1 cellular context compared by ENCODE assay signal in the genomic region with DNA sequence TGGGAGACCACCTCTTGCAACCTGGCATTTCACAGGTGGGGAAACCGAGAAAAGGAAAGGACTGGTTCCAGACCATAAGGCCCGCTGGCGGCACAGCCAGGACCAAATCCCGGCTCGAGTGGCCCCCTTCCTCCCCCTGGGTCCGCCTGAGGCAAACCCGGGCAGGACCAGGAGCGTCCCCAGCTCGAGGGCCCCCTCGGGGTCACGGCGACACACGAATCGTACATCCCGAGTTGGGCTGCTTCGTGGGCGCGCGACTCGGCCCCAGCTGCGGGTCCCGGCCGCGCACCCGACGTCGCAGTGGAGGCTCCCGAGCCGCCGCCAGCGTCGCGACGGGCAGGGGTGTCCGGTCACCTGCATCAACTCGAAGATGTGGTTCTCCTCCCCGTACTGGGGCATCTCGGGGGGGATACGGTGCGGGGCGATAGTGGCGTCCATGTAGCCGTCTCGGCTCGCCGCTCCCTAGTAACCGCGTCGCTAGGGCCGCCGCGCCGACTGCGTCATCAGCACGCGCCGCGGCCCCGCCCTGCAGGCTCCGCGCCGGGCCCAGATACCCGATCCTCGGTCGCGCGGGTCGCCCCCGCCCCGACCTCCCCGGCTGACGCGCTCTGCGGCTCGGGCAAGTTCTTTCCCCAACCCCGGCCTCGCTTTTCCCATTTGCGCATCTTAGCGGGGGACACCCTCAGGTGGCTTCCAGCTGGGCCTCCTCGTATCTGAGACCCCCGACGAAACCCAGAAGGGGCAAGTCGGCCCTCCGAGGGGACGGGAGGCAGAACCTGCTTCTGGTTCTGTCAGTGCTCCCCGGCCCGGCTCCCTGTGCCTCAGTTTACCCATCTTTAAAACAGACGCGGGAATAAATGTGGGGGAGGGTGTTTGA.
A peak's percentile ranks its signal among the peaks of the same experiment; 100 is the strongest.
TF ChIP-seq lines count a peak whose summit lies in the region.

A gene with protein sequence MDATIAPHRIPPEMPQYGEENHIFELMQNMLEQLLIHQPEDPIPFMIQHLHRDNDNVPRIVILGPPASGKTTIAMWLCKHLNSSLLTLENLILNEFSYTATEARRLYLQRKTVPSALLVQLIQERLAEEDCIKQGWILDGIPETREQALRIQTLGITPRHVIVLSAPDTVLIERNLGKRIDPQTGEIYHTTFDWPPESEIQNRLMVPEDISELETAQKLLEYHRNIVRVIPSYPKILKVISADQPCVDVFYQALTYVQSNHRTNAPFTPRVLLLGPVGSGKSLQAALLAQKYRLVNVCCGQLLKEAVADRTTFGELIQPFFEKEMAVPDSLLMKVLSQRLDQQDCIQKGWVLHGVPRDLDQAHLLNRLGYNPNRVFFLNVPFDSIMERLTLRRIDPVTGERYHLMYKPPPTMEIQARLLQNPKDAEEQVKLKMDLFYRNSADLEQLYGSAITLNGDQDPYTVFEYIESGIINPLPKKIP (minus strand): TSS at position 467 of the 877 bp plus-strand sequence. CDS start 29 bp downstream, at position 438.

TF ChIP-seq in HepG2, 621 proteins besides CTCF, POLR2A, EP300 and RAD21 (continued from another document and continues in another):
- TF ChIP-seq, protein P1, sequence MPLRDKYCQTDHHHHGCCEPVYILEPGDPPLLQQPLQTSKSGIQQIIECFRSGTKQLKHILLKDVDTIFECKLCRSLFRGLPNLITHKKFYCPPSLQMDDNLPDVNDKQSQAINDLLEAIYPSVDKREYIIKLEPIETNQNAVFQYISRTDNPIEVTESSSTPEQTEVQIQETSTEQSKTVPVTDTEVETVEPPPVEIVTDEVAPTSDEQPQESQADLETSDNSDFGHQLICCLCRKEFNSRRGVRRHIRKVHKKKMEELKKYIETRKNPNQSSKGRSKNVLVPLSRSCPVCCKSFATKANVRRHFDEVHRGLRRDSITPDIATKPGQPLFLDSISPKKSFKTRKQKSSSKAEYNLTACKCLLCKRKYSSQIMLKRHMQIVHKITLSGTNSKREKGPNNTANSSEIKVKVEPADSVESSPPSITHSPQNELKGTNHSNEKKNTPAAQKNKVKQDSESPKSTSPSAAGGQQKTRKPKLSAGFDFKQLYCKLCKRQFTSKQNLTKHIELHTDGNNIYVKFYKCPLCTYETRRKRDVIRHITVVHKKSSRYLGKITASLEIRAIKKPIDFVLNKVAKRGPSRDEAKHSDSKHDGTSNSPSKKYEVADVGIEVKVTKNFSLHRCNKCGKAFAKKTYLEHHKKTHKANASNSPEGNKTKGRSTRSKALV (CRISPR knock-in tag; IDR thresholded peaks at IDR 0.05) = 0 out of 2 replicates have a peak, but pooled peaks have one; percentile 57
- TF ChIP-seq MEIS2 (CRISPR knock-in tag; IDR thresholded peaks at IDR 0.05) = no peak
- TF ChIP-seq NR1H2 (CRISPR knock-in tag; IDR thresholded peaks at IDR 0.05; ENCODE audit: borderline replicate concordance, low read depth) = no peak
- no peak for TF ChIP-seq ZNF550 (CRISPR knock-in tag; IDR thresholded peaks at IDR 0.05; ENCODE audit: borderline replicate concordance)
- TF ChIP-seq, protein P2, sequence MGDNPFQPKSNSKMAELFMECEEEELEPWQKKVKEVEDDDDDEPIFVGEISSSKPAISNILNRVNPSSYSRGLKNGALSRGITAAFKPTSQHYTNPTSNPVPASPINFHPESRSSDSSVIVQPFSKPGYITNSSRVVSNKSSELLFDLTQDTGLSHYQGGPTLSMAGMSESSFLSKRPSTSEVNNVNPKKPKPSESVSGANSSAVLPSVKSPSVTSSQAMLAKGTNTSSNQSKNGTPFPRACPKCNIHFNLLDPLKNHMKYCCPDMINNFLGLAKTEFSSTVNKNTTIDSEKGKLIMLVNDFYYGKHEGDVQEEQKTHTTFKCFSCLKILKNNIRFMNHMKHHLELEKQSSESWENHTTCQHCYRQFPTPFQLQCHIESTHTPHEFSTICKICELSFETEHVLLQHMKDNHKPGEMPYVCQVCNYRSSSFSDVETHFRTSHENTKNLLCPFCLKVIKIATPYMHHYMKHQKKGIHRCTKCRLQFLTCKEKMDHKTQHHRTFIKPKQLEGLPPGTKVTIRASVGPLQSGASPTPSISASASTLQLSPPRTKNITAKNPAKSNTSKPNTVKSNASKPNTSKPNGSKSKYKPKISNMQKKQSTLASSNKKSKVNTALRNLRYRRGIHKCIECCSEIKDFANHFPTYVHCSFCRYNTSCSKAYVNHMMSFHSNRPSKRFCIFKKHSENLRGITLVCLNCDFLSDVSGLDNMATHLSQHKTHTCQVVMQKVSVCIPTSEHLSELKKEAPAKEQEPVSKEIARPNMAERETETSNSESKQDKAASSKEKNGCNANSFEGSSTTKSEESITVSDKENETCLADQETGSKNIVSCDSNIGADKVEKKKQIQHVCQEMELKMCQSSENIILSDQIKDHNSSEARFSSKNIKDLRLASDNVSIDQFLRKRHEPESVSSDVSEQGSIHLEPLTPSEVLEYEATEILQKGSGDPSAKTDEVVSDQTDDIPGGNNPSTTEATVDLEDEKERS (CRISPR knock-in tag; IDR thresholded peaks at IDR 0.05) = 0 out of 2 replicates have a peak, but pooled peaks have one; percentile 61
- TF ChIP-seq PHB2 (IDR thresholded peaks at IDR 0.05; ENCODE audit: partially characterized antibody) = no peak
- TF ChIP-seq HNRNPLL (IDR thresholded peaks at IDR 0.05; ENCODE audit: low read depth, low read length, poor library complexity, severe bottlenecking) = peak; percentile 32
- TF ChIP-seq ZNF761 (CRISPR knock-in tag; conservative IDR thresholded peaks at IDR 0.05) = 0 out of 2 replicates have a peak, but pooled peaks have one; percentile 28
- 0 out of 2 replicates have a peak, but pooled peaks have one; percentile 46 for TF ChIP-seq ZNF772 (CRISPR knock-in tag; IDR thresholded peaks at IDR 0.05)
- TF ChIP-seq ZNF274 (CRISPR knock-in tag; IDR thresholded peaks at IDR 0.05) = no peak
- TF ChIP-seq MAFK (conservative IDR thresholded peaks at IDR 0.05 in 1 of 2, IDR thresholded peaks at IDR 0.05 in 1 of 2; ENCODE audit: low read length in 2 of 2) = no peak
- TF ChIP-seq NFE2 (CRISPR knock-in tag; IDR thresholded peaks at IDR 0.05) = no peak
- peak; percentile 42; the same call in 1 of the 2 replicates for TF ChIP-seq RFX5 (IDR thresholded peaks at IDR 0.05; ENCODE audit: low read depth, low read length)
- TF ChIP-seq MTA1 (CRISPR knock-in tag; IDR thresholded peaks at IDR 0.05; ENCODE audit: borderline replicate concordance) = peak; percentile 81; the same call in 1 of the 2 replicates
- TF ChIP-seq SNAPC2 (CRISPR knock-in tag; IDR thresholded peaks at IDR 0.05) = no peak
- TF ChIP-seq, protein P3, sequence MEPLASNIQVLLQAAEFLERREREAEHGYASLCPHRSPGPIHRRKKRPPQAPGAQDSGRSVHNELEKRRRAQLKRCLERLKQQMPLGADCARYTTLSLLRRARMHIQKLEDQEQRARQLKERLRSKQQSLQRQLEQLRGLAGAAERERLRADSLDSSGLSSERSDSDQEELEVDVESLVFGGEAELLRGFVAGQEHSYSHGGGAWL (CRISPR knock-in tag; IDR thresholded peaks at IDR 0.05) = no peak
- no peak for TF ChIP-seq ZNF3 (CRISPR knock-in tag; IDR thresholded peaks at IDR 0.05)
- peak; percentile 26; the same call in 1 of the 2 replicates for TF ChIP-seq ERF (CRISPR knock-in tag; IDR thresholded peaks at IDR 0.05)
- TF ChIP-seq ZNF737 (CRISPR knock-in tag; IDR thresholded peaks at IDR 0.05; ENCODE audit: borderline replicate concordance) = no peak
- TF ChIP-seq ZNF225 (CRISPR knock-in tag; IDR thresholded peaks at IDR 0.05) = 0 out of 2 replicates have a peak, but pooled peaks have one; percentile 69
- TF ChIP-seq KDM5B (CRISPR knock-in tag; IDR thresholded peaks at IDR 0.05; ENCODE audit: borderline replicate concordance) = peak; percentile 92; the same call in 1 of the 2 replicates
- TF ChIP-seq ZNF44 (CRISPR knock-in tag; IDR thresholded peaks at IDR 0.05) = no peak
- no peak for TF ChIP-seq ZEB1 (IDR thresholded peaks at IDR 0.05; ENCODE audit: insufficient replicate concordance, low read depth)
- peak; percentile 44; the same call in 1 of the 2 replicates for TF ChIP-seq RFXAP (CRISPR knock-in tag; IDR thresholded peaks at IDR 0.05; ENCODE audit: borderline replicate concordance)
- no peak for TF ChIP-seq NFYB (CRISPR knock-in tag; IDR thresholded peaks at IDR 0.05)
- TF ChIP-seq SMYD3 (CRISPR knock-in tag; IDR thresholded peaks at IDR 0.05) = no peak
- peak; percentile 60 for TF ChIP-seq MED8 (CRISPR knock-in tag; IDR thresholded peaks at IDR 0.05; ENCODE audit: insufficient replicate concordance)
- TF ChIP-seq SIN3A (IDR thresholded peaks at IDR 0.05; ENCODE audit: borderline replicate concordance, low read depth, low read length) = peak; percentile 89; the same call in 1 of the 2 replicates
- TF ChIP-seq HNF4G (IDR thresholded peaks at IDR 0.05; ENCODE audit: borderline replicate concordance, low read depth, low read length) = peak; percentile 12; the same call in 1 of the 2 replicates
- peak; percentile 36; the same call in 1 of the 2 replicates for TF ChIP-seq HNF4G (CRISPR knock-in tag; IDR thresholded peaks at IDR 0.05; ENCODE audit: borderline replicate concordance, low read depth)
- TF ChIP-seq, protein P4, sequence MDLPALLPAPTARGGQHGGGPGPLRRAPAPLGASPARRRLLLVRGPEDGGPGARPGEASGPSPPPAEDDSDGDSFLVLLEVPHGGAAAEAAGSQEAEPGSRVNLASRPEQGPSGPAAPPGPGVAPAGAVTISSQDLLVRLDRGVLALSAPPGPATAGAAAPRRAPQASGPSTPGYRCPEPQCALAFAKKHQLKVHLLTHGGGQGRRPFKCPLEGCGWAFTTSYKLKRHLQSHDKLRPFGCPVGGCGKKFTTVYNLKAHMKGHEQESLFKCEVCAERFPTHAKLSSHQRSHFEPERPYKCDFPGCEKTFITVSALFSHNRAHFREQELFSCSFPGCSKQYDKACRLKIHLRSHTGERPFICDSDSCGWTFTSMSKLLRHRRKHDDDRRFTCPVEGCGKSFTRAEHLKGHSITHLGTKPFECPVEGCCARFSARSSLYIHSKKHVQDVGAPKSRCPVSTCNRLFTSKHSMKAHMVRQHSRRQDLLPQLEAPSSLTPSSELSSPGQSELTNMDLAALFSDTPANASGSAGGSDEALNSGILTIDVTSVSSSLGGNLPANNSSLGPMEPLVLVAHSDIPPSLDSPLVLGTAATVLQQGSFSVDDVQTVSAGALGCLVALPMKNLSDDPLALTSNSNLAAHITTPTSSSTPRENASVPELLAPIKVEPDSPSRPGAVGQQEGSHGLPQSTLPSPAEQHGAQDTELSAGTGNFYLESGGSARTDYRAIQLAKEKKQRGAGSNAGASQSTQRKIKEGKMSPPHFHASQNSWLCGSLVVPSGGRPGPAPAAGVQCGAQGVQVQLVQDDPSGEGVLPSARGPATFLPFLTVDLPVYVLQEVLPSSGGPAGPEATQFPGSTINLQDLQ (CRISPR knock-in tag; IDR thresholded peaks at IDR 0.05) = no peak
- peak; percentile 89 for TF ChIP-seq GATAD1 (CRISPR knock-in tag; IDR thresholded peaks at IDR 0.05)
- TF ChIP-seq, protein P5, sequence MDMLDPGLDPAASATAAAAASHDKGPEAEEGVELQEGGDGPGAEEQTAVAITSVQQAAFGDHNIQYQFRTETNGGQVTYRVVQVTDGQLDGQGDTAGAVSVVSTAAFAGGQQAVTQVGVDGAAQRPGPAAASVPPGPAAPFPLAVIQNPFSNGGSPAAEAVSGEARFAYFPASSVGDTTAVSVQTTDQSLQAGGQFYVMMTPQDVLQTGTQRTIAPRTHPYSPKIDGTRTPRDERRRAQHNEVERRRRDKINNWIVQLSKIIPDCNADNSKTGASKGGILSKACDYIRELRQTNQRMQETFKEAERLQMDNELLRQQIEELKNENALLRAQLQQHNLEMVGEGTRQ (IDR thresholded peaks at IDR 0.05; ENCODE audit: low read depth, low read length) = no peak
- TF ChIP-seq, protein P5 (CRISPR knock-in tag; IDR thresholded peaks at IDR 0.05; ENCODE audit: borderline replicate concordance) = no peak
- TF ChIP-seq SETDB1 (CRISPR knock-in tag; IDR thresholded peaks at IDR 0.05; ENCODE audit: borderline replicate concordance) = 0 out of 2 replicates have a peak, but pooled peaks have one; percentile 21
- TF ChIP-seq, protein P6, sequence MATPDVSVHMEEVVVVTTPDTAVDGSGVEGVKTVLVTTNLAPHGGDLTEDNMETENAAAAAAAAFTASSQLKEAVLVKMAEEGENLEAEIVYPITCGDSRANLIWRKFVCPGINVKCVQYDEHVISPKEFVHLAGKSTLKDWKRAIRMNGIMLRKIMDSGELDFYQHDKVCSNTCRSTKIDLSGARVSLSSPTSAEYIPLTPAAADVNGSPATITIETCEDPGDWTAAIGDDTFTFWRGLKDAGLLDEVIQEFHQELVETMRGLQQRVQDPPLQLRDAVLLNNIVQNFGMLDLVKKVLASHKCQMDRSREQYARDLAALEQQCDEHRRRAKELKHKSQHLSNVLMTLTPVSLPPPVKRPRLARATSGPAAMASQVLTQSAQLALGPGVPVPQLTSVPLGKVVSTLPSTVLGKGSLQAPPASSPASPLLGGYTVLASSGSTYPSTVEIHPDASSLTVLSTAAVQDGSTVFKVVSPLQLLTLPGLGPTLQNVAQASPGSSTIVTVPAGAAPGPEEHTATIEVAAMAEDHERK (CRISPR knock-in tag; IDR thresholded peaks at IDR 0.05; ENCODE audit: low read depth) = 0 out of 2 replicates have a peak, but pooled peaks have one; percentile 24
